1 cellular context compared by ENCODE assay signal in the genomic region with DNA sequence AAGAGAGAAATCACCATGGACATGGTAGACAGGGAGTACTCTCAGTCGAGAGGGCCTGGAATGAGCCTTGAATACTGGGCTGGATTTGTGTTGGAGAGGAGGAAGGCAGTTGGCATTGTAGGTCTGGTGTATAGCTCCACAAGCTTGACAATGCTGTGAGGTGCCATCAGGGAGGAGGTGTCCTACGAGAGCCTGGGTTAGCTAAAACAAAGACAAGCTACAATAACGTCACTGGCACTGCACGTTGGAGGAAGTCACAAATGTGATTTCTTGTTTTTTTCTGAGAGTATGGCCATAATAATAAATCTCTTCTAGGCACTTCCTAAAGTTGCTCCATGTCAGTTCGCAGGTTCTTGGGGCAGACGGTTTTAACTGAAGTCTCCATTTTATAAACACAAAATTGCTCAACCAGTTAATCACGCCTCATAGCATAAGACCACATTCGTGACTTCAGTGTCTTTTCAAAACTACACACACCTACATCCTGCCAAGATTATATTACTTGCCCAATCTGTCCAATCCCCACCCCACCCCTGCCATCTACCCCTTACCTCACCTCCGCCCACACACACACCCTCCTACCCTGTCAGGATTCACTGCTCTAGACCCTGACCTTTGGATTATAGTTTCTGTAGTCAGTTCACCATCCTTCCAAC.
A peak's percentile ranks its signal among the peaks of the same experiment; 100 is the strongest.
TF ChIP-seq lines count a peak whose summit lies in the region.

No MANE protein-coding gene starts in this region.

TF ChIP-seq in GM12878, 131 proteins besides CTCF, POLR2A, EP300 and RAD21 (continues in another document):
- no peak; the same call in 1 of the 2 replicates for TF ChIP-seq POLR2AphosphoS2 (IDR thresholded peaks at IDR 0.05; ENCODE audit: low read depth, low read length)
- TF ChIP-seq TARDBP (IDR thresholded peaks at IDR 0.05; ENCODE audit: borderline replicate concordance), result no peak
- no peak for TF ChIP-seq CHD4 (IDR thresholded peaks at IDR 0.05)
- TF ChIP-seq GABPA (IDR thresholded peaks at IDR 0.05; ENCODE audit: low read depth), result no peak
- TF ChIP-seq, protein P1, sequence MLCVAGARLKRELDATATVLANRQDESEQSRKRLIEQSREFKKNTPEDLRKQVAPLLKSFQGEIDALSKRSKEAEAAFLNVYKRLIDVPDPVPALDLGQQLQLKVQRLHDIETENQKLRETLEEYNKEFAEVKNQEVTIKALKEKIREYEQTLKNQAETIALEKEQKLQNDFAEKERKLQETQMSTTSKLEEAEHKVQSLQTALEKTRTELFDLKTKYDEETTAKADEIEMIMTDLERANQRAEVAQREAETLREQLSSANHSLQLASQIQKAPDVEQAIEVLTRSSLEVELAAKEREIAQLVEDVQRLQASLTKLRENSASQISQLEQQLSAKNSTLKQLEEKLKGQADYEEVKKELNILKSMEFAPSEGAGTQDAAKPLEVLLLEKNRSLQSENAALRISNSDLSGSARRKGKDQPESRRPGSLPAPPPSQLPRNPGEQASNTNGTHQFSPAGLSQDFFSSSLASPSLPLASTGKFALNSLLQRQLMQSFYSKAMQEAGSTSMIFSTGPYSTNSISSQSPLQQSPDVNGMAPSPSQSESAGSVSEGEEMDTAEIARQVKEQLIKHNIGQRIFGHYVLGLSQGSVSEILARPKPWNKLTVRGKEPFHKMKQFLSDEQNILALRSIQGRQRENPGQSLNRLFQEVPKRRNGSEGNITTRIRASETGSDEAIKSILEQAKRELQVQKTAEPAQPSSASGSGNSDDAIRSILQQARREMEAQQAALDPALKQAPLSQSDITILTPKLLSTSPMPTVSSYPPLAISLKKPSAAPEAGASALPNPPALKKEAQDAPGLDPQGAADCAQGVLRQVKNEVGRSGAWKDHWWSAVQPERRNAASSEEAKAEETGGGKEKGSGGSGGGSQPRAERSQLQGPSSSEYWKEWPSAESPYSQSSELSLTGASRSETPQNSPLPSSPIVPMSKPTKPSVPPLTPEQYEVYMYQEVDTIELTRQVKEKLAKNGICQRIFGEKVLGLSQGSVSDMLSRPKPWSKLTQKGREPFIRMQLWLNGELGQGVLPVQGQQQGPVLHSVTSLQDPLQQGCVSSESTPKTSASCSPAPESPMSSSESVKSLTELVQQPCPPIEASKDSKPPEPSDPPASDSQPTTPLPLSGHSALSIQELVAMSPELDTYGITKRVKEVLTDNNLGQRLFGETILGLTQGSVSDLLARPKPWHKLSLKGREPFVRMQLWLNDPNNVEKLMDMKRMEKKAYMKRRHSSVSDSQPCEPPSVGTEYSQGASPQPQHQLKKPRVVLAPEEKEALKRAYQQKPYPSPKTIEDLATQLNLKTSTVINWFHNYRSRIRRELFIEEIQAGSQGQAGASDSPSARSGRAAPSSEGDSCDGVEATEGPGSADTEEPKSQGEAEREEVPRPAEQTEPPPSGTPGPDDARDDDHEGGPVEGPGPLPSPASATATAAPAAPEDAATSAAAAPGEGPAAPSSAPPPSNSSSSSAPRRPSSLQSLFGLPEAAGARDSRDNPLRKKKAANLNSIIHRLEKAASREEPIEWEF (IDR thresholded peaks at IDR 0.05; ENCODE audit: insufficient replicate concordance, low read depth, low read length), result no peak
- TF ChIP-seq TCF12 (IDR thresholded peaks at IDR 0.05; ENCODE audit: low read depth, low read length), result peak; percentile 49; the same call in 1 of the 2 replicates
- peak; percentile 60 for TF ChIP-seq MTA2 (IDR thresholded peaks at IDR 0.05; ENCODE audit: low read depth)
- no peak for TF ChIP-seq ESRRA (IDR thresholded peaks at IDR 0.05; ENCODE audit: low read length)
- TF ChIP-seq, protein P2, sequence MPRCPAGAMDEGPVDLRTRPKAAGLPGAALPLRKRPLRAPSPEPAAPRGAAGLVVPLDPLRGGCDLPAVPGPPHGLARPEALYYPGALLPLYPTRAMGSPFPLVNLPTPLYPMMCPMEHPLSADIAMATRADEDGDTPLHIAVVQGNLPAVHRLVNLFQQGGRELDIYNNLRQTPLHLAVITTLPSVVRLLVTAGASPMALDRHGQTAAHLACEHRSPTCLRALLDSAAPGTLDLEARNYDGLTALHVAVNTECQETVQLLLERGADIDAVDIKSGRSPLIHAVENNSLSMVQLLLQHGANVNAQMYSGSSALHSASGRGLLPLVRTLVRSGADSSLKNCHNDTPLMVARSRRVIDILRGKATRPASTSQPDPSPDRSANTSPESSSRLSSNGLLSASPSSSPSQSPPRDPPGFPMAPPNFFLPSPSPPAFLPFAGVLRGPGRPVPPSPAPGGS (IDR thresholded peaks at IDR 0.05; ENCODE audit: borderline replicate concordance, insufficient read depth, low read depth, low read length, poor library complexity, severe bottlenecking), result peak; percentile 69
- TF ChIP-seq SMAD5 (IDR thresholded peaks at IDR 0.05; ENCODE audit: low read depth), result no peak; the same call in 1 of the 2 replicates
- TF ChIP-seq CEBPB (IDR thresholded peaks at IDR 0.05; ENCODE audit: borderline replicate concordance in 1 of 2, low read depth in 2 of 2, low read length in 2 of 2), result no peak
- TF ChIP-seq, protein P3, sequence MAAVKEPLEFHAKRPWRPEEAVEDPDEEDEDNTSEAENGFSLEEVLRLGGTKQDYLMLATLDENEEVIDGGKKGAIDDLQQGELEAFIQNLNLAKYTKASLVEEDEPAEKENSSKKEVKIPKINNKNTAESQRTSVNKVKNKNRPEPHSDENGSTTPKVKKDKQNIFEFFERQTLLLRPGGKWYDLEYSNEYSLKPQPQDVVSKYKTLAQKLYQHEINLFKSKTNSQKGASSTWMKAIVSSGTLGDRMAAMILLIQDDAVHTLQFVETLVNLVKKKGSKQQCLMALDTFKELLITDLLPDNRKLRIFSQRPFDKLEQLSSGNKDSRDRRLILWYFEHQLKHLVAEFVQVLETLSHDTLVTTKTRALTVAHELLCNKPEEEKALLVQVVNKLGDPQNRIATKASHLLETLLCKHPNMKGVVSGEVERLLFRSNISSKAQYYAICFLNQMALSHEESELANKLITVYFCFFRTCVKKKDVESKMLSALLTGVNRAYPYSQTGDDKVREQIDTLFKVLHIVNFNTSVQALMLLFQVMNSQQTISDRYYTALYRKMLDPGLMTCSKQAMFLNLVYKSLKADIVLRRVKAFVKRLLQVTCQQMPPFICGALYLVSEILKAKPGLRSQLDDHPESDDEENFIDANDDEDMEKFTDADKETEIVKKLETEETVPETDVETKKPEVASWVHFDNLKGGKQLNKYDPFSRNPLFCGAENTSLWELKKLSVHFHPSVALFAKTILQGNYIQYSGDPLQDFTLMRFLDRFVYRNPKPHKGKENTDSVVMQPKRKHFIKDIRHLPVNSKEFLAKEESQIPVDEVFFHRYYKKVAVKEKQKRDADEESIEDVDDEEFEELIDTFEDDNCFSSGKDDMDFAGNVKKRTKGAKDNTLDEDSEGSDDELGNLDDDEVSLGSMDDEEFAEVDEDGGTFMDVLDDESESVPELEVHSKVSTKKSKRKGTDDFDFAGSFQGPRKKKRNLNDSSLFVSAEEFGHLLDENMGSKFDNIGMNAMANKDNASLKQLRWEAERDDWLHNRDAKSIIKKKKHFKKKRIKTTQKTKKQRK (IDR thresholded peaks at IDR 0.05; ENCODE audit: low read depth, low read length), result no peak
- TF ChIP-seq, protein P4, sequence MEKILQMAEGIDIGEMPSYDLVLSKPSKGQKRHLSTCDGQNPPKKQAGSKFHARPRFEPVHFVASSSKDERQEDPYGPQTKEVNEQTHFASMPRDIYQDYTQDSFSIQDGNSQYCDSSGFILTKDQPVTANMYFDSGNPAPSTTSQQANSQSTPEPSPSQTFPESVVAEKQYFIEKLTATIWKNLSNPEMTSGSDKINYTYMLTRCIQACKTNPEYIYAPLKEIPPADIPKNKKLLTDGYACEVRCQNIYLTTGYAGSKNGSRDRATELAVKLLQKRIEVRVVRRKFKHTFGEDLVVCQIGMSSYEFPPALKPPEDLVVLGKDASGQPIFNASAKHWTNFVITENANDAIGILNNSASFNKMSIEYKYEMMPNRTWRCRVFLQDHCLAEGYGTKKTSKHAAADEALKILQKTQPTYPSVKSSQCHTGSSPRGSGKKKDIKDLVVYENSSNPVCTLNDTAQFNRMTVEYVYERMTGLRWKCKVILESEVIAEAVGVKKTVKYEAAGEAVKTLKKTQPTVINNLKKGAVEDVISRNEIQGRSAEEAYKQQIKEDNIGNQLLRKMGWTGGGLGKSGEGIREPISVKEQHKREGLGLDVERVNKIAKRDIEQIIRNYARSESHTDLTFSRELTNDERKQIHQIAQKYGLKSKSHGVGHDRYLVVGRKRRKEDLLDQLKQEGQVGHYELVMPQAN (conservative IDR thresholded peaks at IDR 0.05), result no peak
- no peak for TF ChIP-seq BRCA1 (IDR thresholded peaks at IDR 0.05; ENCODE audit: low read depth, low read length)
- peak in 1 of 2 experiments; percentile 95; a peak in 2 of 3 replicates for TF ChIP-seq EGR1 (IDR thresholded peaks at IDR 0.05; ENCODE audit: borderline replicate concordance in 1 of 2, low read depth in 2 of 2, low read length in 2 of 2)
- peak; percentile 66; the same call in 1 of the 2 replicates for TF ChIP-seq PAX5 (IDR thresholded peaks at IDR 0.05; ENCODE audit: borderline replicate concordance, low read depth, low read length)
- no peak for TF ChIP-seq FOS (IDR thresholded peaks at IDR 0.05; ENCODE audit: borderline replicate concordance, extremely low read depth, insufficient read length)
- TF ChIP-seq IKZF2 (IDR thresholded peaks at IDR 0.05), result peak; percentile 35 to 60; a peak in 2 of 4 replicates
- TF ChIP-seq ZNF622 (IDR thresholded peaks at IDR 0.05), result no peak
- no peak for TF ChIP-seq HDAC6 (IDR thresholded peaks at IDR 0.05; ENCODE audit: unreplicated experiment)
- no peak for TF ChIP-seq SREBF1 (IDR thresholded peaks at IDR 0.05; ENCODE audit: low read length)
- TF ChIP-seq, protein P5, sequence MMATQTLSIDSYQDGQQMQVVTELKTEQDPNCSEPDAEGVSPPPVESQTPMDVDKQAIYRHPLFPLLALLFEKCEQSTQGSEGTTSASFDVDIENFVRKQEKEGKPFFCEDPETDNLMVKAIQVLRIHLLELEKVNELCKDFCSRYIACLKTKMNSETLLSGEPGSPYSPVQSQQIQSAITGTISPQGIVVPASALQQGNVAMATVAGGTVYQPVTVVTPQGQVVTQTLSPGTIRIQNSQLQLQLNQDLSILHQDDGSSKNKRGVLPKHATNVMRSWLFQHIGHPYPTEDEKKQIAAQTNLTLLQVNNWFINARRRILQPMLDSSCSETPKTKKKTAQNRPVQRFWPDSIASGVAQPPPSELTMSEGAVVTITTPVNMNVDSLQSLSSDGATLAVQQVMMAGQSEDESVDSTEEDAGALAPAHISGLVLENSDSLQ (IDR thresholded peaks at IDR 0.05), result no peak
- no peak; the same call in 1 of the 2 replicates for TF ChIP-seq POLR2AphosphoS5 (IDR thresholded peaks at IDR 0.05; ENCODE audit: low read length)
- TF ChIP-seq CHD2 (IDR thresholded peaks at IDR 0.05; ENCODE audit: borderline replicate concordance, low read depth, low read length), result no peak
- TF ChIP-seq SUPT20H (IDR thresholded peaks at IDR 0.05; ENCODE audit: borderline replicate concordance, control insufficient read depth, low read depth, low read length), result no peak
- 0 out of 2 replicates have a peak, but pooled peaks have one; percentile 47 for TF ChIP-seq BCL11A (IDR thresholded peaks at IDR 0.05; ENCODE audit: low read depth, low read length)
- TF ChIP-seq RFX5 (IDR thresholded peaks at IDR 0.05; ENCODE audit: low read depth, low read length), result no peak
- TF ChIP-seq YBX1 (IDR thresholded peaks at IDR 0.05), result no peak
- peak; percentile 22; the same call in 1 of the 2 replicates for TF ChIP-seq HDGF (IDR thresholded peaks at IDR 0.05)
- TF ChIP-seq, protein P6, sequence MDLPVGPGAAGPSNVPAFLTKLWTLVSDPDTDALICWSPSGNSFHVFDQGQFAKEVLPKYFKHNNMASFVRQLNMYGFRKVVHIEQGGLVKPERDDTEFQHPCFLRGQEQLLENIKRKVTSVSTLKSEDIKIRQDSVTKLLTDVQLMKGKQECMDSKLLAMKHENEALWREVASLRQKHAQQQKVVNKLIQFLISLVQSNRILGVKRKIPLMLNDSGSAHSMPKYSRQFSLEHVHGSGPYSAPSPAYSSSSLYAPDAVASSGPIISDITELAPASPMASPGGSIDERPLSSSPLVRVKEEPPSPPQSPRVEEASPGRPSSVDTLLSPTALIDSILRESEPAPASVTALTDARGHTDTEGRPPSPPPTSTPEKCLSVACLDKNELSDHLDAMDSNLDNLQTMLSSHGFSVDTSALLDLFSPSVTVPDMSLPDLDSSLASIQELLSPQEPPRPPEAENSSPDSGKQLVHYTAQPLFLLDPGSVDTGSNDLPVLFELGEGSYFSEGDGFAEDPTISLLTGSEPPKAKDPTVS (IDR thresholded peaks at IDR 0.05; ENCODE audit: low read depth, low read length), result no peak
- TF ChIP-seq, protein P7, sequence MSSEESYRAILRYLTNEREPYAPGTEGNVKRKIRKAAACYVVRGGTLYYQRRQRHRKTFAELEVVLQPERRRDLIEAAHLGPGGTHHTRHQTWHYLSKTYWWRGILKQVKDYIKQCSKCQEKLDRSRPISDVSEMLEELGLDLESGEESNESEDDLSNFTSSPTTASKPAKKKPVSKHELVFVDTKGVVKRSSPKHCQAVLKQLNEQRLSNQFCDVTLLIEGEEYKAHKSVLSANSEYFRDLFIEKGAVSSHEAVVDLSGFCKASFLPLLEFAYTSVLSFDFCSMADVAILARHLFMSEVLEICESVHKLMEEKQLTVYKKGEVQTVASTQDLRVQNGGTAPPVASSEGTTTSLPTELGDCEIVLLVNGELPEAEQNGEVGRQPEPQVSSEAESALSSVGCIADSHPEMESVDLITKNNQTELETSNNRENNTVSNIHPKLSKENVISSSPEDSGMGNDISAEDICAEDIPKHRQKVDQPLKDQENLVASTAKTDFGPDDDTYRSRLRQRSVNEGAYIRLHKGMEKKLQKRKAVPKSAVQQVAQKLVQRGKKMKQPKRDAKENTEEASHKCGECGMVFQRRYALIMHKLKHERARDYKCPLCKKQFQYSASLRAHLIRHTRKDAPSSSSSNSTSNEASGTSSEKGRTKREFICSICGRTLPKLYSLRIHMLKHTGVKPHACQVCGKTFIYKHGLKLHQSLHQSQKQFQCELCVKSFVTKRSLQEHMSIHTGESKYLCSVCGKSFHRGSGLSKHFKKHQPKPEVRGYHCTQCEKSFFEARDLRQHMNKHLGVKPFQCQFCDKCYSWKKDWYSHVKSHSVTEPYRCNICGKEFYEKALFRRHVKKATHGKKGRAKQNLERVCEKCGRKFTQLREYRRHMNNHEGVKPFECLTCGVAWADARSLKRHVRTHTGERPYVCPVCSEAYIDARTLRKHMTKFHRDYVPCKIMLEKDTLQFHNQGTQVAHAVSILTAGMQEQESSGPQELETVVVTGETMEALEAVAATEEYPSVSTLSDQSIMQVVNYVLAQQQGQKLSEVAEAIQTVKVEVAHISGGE (CRISPR knock-in tag; IDR thresholded peaks at IDR 0.05), result no peak
- no peak; the same call in 1 of the 2 replicates for TF ChIP-seq NR2F1 (conservative IDR thresholded peaks at IDR 0.05)
- no peak for TF ChIP-seq FOXK2 (IDR thresholded peaks at IDR 0.05)
- TF ChIP-seq CBX5 (IDR thresholded peaks at IDR 0.05; ENCODE audit: low read depth), result no peak
- TF ChIP-seq ATF7 (IDR thresholded peaks at IDR 0.05; ENCODE audit: low read depth), result peak; percentile 62
- TF ChIP-seq, protein P8, sequence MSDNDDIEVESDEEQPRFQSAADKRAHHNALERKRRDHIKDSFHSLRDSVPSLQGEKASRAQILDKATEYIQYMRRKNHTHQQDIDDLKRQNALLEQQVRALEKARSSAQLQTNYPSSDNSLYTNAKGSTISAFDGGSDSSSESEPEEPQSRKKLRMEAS (IDR thresholded peaks at IDR 0.05; ENCODE audit: low read depth, low read length), result no peak; the same call in 1 of the 2 replicates
- TF ChIP-seq JUNB (IDR thresholded peaks at IDR 0.05), result peak; percentile 34; the same call in 1 of the 2 replicates
- TF ChIP-seq NFXL1 (IDR thresholded peaks at IDR 0.05; ENCODE audit: borderline replicate concordance), result no peak
- TF ChIP-seq NBN (IDR thresholded peaks at IDR 0.05), result 0 out of 2 replicates have a peak, but pooled peaks have one; percentile 32
- no peak for TF ChIP-seq SIN3A (IDR thresholded peaks at IDR 0.05; ENCODE audit: low read depth, low read length)
- TF ChIP-seq MXI1 (IDR thresholded peaks at IDR 0.05; ENCODE audit: low read depth, low read length), result no peak
- 0 out of 2 replicates have a peak, but pooled peaks have one; percentile 66 for TF ChIP-seq ZBED1 (IDR thresholded peaks at IDR 0.05; ENCODE audit: borderline replicate concordance)
